1 cellular context compared by ENCODE assay signal in the genomic region with DNA sequence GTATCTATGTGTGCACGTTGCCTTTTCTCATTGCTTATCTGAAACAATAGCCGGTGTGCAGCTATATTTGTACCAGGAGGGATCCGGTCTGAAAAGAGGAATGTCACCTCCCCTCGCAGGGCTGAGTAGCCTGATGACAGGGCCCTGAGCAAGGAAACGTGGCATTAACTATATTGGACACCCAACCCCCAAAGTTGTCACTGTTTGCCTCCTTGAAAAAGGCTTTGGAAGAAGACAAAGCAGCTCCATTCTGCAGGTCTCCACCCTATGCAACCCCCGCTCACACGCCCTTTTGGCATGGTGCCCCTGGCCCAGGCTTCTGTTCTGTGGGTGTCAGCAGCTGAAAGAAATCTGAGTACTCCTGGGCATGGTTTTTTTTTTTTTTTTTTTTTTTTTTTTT.
TF ChIP-seq lines count a peak whose summit lies in the region.

No MANE protein-coding gene starts in this region.

TF ChIP-seq in HepG2, 621 proteins besides CTCF, POLR2A, EP300 and RAD21:
- TF ChIP-seq, protein P1, sequence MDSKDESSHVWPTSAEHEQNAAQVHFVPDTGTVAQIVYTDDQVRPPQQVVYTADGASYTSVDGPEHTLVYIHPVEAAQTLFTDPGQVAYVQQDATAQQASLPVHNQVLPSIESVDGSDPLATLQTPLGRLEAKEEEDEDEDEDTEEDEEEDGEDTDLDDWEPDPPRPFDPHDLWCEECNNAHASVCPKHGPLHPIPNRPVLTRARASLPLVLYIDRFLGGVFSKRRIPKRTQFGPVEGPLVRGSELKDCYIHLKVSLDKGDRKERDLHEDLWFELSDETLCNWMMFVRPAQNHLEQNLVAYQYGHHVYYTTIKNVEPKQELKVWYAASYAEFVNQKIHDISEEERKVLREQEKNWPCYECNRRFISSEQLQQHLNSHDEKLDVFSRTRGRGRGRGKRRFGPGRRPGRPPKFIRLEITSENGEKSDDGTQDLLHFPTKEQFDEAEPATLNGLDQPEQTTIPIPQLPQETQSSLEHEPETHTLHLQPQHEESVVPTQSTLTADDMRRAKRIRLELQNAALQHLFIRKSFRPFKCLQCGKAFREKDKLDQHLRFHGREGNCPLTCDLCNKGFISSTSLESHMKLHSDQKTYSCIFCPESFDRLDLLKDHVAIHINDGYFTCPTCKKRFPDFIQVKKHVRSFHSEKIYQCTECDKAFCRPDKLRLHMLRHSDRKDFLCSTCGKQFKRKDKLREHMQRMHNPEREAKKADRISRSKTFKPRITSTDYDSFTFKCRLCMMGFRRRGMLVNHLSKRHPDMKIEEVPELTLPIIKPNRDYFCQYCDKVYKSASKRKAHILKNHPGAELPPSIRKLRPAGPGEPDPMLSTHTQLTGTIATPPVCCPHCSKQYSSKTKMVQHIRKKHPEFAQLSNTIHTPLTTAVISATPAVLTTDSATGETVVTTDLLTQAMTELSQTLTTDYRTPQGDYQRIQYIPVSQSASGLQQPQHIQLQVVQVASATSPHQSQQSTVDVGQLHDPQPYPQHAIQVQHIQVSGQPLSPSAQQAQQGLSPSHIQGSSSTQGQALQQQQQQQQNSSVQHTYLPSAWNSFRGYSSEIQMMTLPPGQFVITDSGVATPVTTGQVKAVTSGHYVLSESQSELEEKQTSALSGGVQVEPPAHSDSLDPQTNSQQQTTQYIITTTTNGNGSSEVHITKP (CRISPR knock-in tag; IDR thresholded peaks at IDR 0.05; ENCODE audit: low read depth) = no peak
- TF ChIP-seq KAT7 (CRISPR knock-in tag; IDR thresholded peaks at IDR 0.05; ENCODE audit: borderline replicate concordance) = no peak
- TF ChIP-seq ZFP90 (CRISPR knock-in tag; IDR thresholded peaks at IDR 0.05; ENCODE audit: borderline replicate concordance) = no peak
- no peak for TF ChIP-seq NR2F1 (CRISPR knock-in tag; IDR thresholded peaks at IDR 0.05)
- no peak for TF ChIP-seq NR2F2 (IDR thresholded peaks at IDR 0.05; ENCODE audit: borderline replicate concordance, low read depth)
- TF ChIP-seq NFIB (CRISPR knock-in tag; IDR thresholded peaks at IDR 0.05; ENCODE audit: borderline replicate concordance) = no peak
- TF ChIP-seq ZFP36L2 (CRISPR knock-in tag; IDR thresholded peaks at IDR 0.05) = no peak
- no peak for TF ChIP-seq NR1H2 (CRISPR knock-in tag; IDR thresholded peaks at IDR 0.05; ENCODE audit: borderline replicate concordance, low read depth)
- TF ChIP-seq, protein P2, sequence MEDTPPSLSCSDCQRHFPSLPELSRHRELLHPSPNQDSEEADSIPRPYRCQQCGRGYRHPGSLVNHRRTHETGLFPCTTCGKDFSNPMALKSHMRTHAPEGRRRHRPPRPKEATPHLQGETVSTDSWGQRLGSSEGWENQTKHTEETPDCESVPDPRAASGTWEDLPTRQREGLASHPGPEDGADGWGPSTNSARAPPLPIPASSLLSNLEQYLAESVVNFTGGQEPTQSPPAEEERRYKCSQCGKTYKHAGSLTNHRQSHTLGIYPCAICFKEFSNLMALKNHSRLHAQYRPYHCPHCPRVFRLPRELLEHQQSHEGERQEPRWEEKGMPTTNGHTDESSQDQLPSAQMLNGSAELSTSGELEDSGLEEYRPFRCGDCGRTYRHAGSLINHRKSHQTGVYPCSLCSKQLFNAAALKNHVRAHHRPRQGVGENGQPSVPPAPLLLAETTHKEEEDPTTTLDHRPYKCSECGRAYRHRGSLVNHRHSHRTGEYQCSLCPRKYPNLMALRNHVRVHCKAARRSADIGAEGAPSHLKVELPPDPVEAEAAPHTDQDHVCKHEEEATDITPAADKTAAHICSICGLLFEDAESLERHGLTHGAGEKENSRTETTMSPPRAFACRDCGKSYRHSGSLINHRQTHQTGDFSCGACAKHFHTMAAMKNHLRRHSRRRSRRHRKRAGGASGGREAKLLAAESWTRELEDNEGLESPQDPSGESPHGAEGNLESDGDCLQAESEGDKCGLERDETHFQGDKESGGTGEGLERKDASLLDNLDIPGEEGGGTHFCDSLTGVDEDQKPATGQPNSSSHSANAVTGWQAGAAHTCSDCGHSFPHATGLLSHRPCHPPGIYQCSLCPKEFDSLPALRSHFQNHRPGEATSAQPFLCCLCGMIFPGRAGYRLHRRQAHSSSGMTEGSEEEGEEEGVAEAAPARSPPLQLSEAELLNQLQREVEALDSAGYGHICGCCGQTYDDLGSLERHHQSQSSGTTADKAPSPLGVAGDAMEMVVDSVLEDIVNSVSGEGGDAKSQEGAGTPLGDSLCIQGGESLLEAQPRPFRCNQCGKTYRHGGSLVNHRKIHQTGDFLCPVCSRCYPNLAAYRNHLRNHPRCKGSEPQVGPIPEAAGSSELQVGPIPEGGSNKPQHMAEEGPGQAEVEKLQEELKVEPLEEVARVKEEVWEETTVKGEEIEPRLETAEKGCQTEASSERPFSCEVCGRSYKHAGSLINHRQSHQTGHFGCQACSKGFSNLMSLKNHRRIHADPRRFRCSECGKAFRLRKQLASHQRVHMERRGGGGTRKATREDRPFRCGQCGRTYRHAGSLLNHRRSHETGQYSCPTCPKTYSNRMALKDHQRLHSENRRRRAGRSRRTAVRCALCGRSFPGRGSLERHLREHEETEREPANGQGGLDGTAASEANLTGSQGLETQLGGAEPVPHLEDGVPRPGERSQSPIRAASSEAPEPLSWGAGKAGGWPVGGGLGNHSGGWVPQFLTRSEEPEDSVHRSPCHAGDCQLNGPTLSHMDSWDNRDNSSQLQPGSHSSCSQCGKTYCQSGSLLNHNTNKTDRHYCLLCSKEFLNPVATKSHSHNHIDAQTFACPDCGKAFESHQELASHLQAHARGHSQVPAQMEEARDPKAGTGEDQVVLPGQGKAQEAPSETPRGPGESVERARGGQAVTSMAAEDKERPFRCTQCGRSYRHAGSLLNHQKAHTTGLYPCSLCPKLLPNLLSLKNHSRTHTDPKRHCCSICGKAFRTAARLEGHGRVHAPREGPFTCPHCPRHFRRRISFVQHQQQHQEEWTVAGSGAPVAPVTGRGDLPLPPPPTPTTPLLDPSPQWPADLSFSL (CRISPR knock-in tag; IDR thresholded peaks at IDR 0.05) = no peak
- TF ChIP-seq, protein P3, sequence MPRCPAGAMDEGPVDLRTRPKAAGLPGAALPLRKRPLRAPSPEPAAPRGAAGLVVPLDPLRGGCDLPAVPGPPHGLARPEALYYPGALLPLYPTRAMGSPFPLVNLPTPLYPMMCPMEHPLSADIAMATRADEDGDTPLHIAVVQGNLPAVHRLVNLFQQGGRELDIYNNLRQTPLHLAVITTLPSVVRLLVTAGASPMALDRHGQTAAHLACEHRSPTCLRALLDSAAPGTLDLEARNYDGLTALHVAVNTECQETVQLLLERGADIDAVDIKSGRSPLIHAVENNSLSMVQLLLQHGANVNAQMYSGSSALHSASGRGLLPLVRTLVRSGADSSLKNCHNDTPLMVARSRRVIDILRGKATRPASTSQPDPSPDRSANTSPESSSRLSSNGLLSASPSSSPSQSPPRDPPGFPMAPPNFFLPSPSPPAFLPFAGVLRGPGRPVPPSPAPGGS (CRISPR knock-in tag; IDR thresholded peaks at IDR 0.05) = no peak
- TF ChIP-seq SETDB1 (CRISPR knock-in tag; IDR thresholded peaks at IDR 0.05; ENCODE audit: borderline replicate concordance) = no peak
- no peak for TF ChIP-seq SIN3B (IDR thresholded peaks at IDR 0.05; ENCODE audit: low read length)
- no peak for TF ChIP-seq NFATC3 (CRISPR knock-in tag; IDR thresholded peaks at IDR 0.05)
- TF ChIP-seq ZC3H4 (CRISPR knock-in tag; IDR thresholded peaks at IDR 0.05; ENCODE audit: borderline replicate concordance) = no peak
- no peak for TF ChIP-seq ZFP82 (CRISPR knock-in tag; IDR thresholded peaks at IDR 0.05; ENCODE audit: borderline replicate concordance)
- no peak for TF ChIP-seq PHB2 (IDR thresholded peaks at IDR 0.05; ENCODE audit: partially characterized antibody)
- TF ChIP-seq IKZF4 (CRISPR knock-in tag; IDR thresholded peaks at IDR 0.05; ENCODE audit: borderline replicate concordance, low read depth, not compliant biosample characterization) = no peak
